Comparison of ENCODE assay signal across 8 cellular contexts in genomic region chr7:102044984-102045673, GRCh38.
A peak's percentile ranks its signal among the peaks of the same experiment; 100 is the strongest.
DNase-seq lines count a peak whose midpoint lies in the region; ATAC-seq and TF ChIP-seq lines count a peak whose summit lies in the region.

No MANE protein-coding gene starts in this region.

- TF ChIP-seq CTCF in left lung (IDR thresholded peaks at IDR 0.05) = no peak
- TF ChIP-seq CTCF in tibial artery (IDR thresholded peaks at IDR 0.05) = no peak

- H3K9me3 ChIP-seq in left lung = no peaks in the 10 kb centered on the region
- no peaks in the 10 kb centered on the region for H3K9me3 ChIP-seq in tibial artery

- H3K4me1 ChIP-seq in left lung = peaks cover 0 to 22% of the 10 kb centered on the region in 2 donors
- peaks cover 0 to 33% (median 11%) of the 10 kb centered on the region in 4 donors for H3K4me1 ChIP-seq in tibial artery

- H3K27ac ChIP-seq in angular gyrus (ENCODE audit: low read depth, low read length) (peak overlapping the region; percentile 49), left lung (peak overlapping the region in 1 of 2 donors; percentile 6), tibial artery (peak overlapping the region; percentile 25 to 42)

- ATAC-seq in left lung (peak; percentile 79), HG03097 (IDR thresholded peaks at IDR 0.05; ENCODE audit: low FRiP score, unreplicated experiment) (no peak)

- H3K4me3 ChIP-seq in left lung = no peak overlapping the region
- peak overlapping the region; percentile 28 to 41 for H3K4me3 ChIP-seq in tibial artery

- DNase-seq in AG08396 (ENCODE audit: low spot score) (peak; percentile 81), M059J (ENCODE audit: low read depth) (peak; percentile 80), left lung (peak; percentile 69 to 86), tibial artery (peak; percentile 55 to 63), NCI-H128 (lab: John Stamatoyannopoulos, UW; ENCODE audit: unreplicated experiment) (no peak), activated gamma-delta T cell treated with Interleukin-2 at 50 U/mL for 16 hours (no peak)

- no peaks in the 10 kb centered on the region for H3K27me3 ChIP-seq in left lung
- H3K27me3 ChIP-seq in tibial artery = no peaks in the 10 kb centered on the region

- H3K36me3 ChIP-seq in left lung (peaks cover 0 to 8% of the 10 kb centered on the region in 2 donors), tibial artery (no peaks in the 10 kb centered on the region)

- intact Hi-C loops in left lung (cut with DNase I) = no loop called here
- intact Hi-C loops in tibial artery (cut with DNase I; ENCODE audit: low total_unique reads) = no loop called here

Comparison
In these comparisons a context has a peak if more than half of its experiments do, and no peak if none do; other contexts are left out.
1. DNase-seq: peak in AG08396 (single experiment), M059J (single experiment), left lung (2 of 2) and tibial artery (2 of 2); none in NCI-H128 (single experiment) and activated gamma-delta T cell treated with Interleukin-2 at 50 U/mL for 16 hours (single experiment).
2. H3K4me3 ChIP-seq: peak in tibial artery (2 of 2); none in left lung (0 of 2).